Comparison of ENCODE assay signal across 16 cellular contexts in the genomic region with DNA sequence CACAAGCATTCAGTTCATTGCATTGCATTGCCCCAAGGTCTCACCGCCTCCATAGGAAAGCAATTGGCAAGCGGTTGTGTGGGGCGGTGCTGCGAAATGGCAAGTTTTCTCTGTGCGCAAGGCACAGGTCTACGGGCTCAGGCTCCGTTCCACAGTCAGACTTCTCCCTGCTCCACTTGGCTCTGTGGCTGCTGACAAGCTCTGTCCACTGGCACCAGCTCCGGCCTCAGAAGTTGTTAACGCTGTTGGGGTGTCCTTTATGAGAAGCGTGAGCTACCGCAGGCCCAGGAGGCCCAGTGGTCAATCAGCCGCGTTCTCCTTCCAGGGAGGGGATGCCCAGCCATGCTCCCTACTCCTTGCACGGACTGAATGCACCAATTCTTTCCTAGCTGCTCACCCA.
DNase-seq lines count a peak whose midpoint lies in the region; ATAC-seq and TF ChIP-seq lines count a peak whose summit lies in the region.
"Had no signal": no experiment of that assay in that cellular context is flagged by ENCODE, and none has a peak within 500 bp of the region (broad histone marks: within the 10 kb centered on the region; RNA-seq: fewer than 3 reads in every experiment).

No MANE protein-coding gene starts in this region.

- peak; percentile 84 for ATAC-seq in Right ventricle myocardium superior (ENCODE audit: poor library complexity)
- ATAC-seq in heart right ventricle, result peak; percentile 31 to 81 (median 48)
- no peak for ATAC-seq in GM21528 (IDR thresholded peaks at IDR 0.05; ENCODE audit: low FRiP score, unreplicated experiment)
- ATAC-seq: HepG2 had no signal

- H2AFZ ChIP-seq in hepatocyte, result no peak overlapping the region

- intact Hi-C loops in Right ventricle myocardium superior (cut with DNase I), result no loop called here
- intact Hi-C loops in cardiac septum (cut with DNase I), result no loop called here
- intact Hi-C loops in heart right ventricle (cut with DNase I), result loop anchor here in 3 of 10 donors (5.0 to 10.0 kb wide), 3 partner anchors 78 to 85 kb away; a partner anchor contains a TSS

- H4K20me1 ChIP-seq in hepatocyte (ENCODE audit: insufficient read depth, poor library complexity, severe bottlenecking), result no peaks in the 10 kb centered on the region
- H4K20me1 ChIP-seq: BLaER1 had no signal

- H3K9me2 ChIP-seq in hepatocyte (replicated peaks; ENCODE audit: insufficient read depth), result no peaks in the 10 kb centered on the region

- DNase-seq in Right ventricle myocardium superior, result peak; percentile 53
- no peak for DNase-seq in cardiac septum (ENCODE audit: low spot score)
- peak; percentile 17 to 23 for DNase-seq in heart right ventricle
- DNase-seq in hepatocyte (ENCODE audit: low spot score), result no peak
- DNase-seq in NCI-H1105 treated with DMSO at 0.1 percent for 48 hours (lab: John Stamatoyannopoulos, UW), result no peak
- DNase-seq in COLO829 (ENCODE audit: low spot score), result no peak
- DNase-seq: 8988T; AML-193; Calu3; CD8-positive, alpha-beta memory T cell; DMS79; GOT3 had no signal

- H3K4me1 ChIP-seq in heart right ventricle, result peaks cover 0 to 17% (median 0%) of the 10 kb centered on the region in 9 donors
- H3K4me1 ChIP-seq in hepatocyte (ENCODE audit: insufficient read depth), result peaks cover 19% of the 10 kb centered on the region
- H3K4me1 ChIP-seq: BLaER1 had no signal

- no peaks in the 10 kb centered on the region for H3K79me2 ChIP-seq in hepatocyte

- H3K9me3 ChIP-seq in heart right ventricle (no peaks in the 10 kb centered on the region), hepatocyte (ENCODE audit: low read depth) (no peaks in the 10 kb centered on the region)
- H3K9me3 ChIP-seq: BLaER1, HAP-1 had no signal

- H3K27me3 ChIP-seq in heart right ventricle (no peaks in the 10 kb centered on the region), hepatocyte (no peaks in the 10 kb centered on the region)
- H3K27me3 ChIP-seq: BLaER1 had no signal

- H3K4me3 ChIP-seq in heart right ventricle (no peak overlapping the region), hepatocyte (no peak overlapping the region)
- H3K4me3 ChIP-seq: BLaER1, HAP-1 had no signal

- TF ChIP-seq CTCF in heart right ventricle (IDR thresholded peaks at IDR 0.05) (no peak), hepatocyte (IDR thresholded peaks at IDR 0.05; ENCODE audit: poor library complexity) (no peak)

- no peak overlapping the region for H3K4me2 ChIP-seq in hepatocyte
- H3K4me2 ChIP-seq: BLaER1 had no signal

- 58 to 66% methylated on average over 14 of the region's 14 CpGs for WGBS in heart right ventricle, 2 donors
- WGBS in hepatocyte (ENCODE audit: low lambda C conversion rate, missing lambda C conversion rate), result 97% methylated on average over 14 of the region's 14 CpGs

- H3K36me3 ChIP-seq in heart right ventricle, result no peaks in the 10 kb centered on the region
- no peaks in the 10 kb centered on the region for H3K36me3 ChIP-seq in hepatocyte (replicated peaks; ENCODE audit: insufficient read depth, low read depth)
- H3K36me3 ChIP-seq: BLaER1, HAP-1 had no signal

- H3K27ac ChIP-seq in heart right ventricle (peak overlapping the region in 4 of 10 donors; percentile 5 to 79 (median 36)), hepatocyte (peak overlapping the region; percentile 91)
- H3K27ac ChIP-seq: BLaER1 had no signal

Comparison
In these comparisons a context has a peak if more than half of its experiments do, and no peak if none do; other contexts are left out.
1. DNase-seq: peak in Right ventricle myocardium superior (single experiment) and heart right ventricle (2 of 2); none in cardiac septum (single experiment), hepatocyte (single experiment), NCI-H1105 treated with DMSO at 0.1 percent for 48 hours (single experiment) and COLO829 (single experiment).